ENCODE assay signal across 1 cellular context in genomic region chr16:64475627-64476351, GRCh38.
TF ChIP-seq lines count a peak whose summit lies in the region.

No MANE protein-coding gene starts in this region.

TF ChIP-seq in GM23338, 12 proteins besides CTCF, POLR2A, EP300 and RAD21 (continued from another document):
- TF ChIP-seq NANOG (IDR thresholded peaks at IDR 0.05; ENCODE audit: borderline replicate concordance) (no peak), REST (IDR thresholded peaks at IDR 0.05; ENCODE audit: unreplicated experiment) (no peak), ZNF331 (CRISPR knock-in tag; IDR thresholded peaks at IDR 0.05; ENCODE audit: low read depth) (no peak), STAT1 (IDR thresholded peaks at IDR 0.05; ENCODE audit: unreplicated experiment) (no peak), ETS1 (IDR thresholded peaks at IDR 0.05) (no peak), EZH2phosphoT487 (IDR thresholded peaks at IDR 0.05; ENCODE audit: unreplicated experiment) (no peak), JUNB (IDR thresholded peaks at IDR 0.05; ENCODE audit: unreplicated experiment) (no peak), ZNF114 (CRISPR knock-in tag; IDR thresholded peaks at IDR 0.05) (no peak)
